9 cellular contexts compared by ENCODE assay signal in the genomic region with DNA sequence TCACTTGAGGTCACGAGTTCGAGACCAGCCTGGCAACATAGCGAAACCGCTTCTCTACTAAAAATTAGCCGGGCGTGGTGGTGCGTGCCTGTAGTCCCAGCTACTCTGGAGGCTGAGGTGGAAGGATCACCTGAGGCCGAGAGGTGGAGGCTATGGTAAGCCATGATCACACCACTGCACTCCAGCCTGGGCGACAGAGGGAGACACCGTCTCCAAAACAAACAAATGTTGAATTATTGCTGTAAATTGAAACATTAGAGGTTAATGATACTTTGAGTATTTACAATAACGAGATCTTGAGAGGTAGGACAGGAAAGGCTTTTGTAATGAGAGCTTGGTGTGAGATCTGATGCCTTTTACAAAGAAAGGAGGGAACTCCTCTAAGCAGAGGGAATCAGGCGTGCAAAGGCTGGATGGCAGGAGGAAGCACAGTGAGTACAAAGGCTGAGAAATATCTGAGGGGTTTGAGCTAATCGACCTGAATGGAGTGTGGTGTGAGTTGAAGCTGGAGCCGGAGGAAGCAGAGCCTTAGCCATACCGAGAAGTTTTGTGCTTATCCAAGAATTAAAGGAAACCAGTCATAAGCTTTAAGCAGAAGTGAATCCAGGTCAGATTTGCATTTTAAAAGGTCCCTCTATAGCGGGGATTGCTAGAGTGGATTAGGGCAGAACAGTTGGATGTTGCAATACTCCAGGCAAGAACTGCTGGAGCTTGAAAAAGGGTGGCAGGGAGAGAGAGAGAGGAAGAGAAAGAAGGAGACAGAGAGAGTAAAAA. TPM values are rescaled to one million over a fixed set of nuclear protein-coding genes. Genes with fewer than 3 reads are reported as not detected.
DNase-seq lines count a peak whose midpoint lies in the region; ATAC-seq, FAIRE-seq and TF ChIP-seq lines count a peak whose summit lies in the region.
"Had no signal": no experiment of that assay in that cellular context is flagged by ENCODE, and none has a peak within 500 bp of the region (broad histone marks: within the 10 kb centered on the region; RNA-seq: fewer than 3 reads in every experiment).

No MANE protein-coding gene starts in this region.

- peak overlapping the region; percentile 86 for H3K27ac Mint-ChIP-seq in activated T-cell treated with anti-CD3 and anti-CD28 coated beads, Interleukin-2, amount 50 U/mL, for 72 hours
- H3K27ac Mint-ChIP-seq in stimulated activated memory B cell treated with anti-CD40 and anti-IgM and Interleukin-4, amounts not matched to agents 10 μg/mL and 1 μg/mL and 100 μg/mL, for 72 hours, result peak overlapping the region; percentile 87

- H3K4me3 Mint-ChIP-seq in activated T-cell treated with anti-CD3 and anti-CD28 coated beads, Interleukin-2, amount 50 U/mL, for 72 hours, result peak overlapping the region; percentile 88 to 90
- peak overlapping the region; percentile 95 for H3K4me3 Mint-ChIP-seq in stimulated activated memory B cell treated with anti-CD40 and anti-IgM and Interleukin-4, amounts not matched to agents 10 μg/mL and 1 μg/mL and 100 μg/mL, for 72 hours

- no peak for ATAC-seq in activated T-cell treated with anti-CD3 and anti-CD28 coated beads, Interleukin-2, amount 50 U/mL, for 72 hours (replicated peaks in 1 of 2)
- peak; percentile 66 for ATAC-seq in stimulated activated memory B cell treated with anti-CD40 and anti-IgM and Interleukin-4, amounts not matched to agents 10 μg/mL and 1 μg/mL and 100 μg/mL, for 72 hours

- H3K36me3 Mint-ChIP-seq in activated T-cell treated with anti-CD3 and anti-CD28 coated beads, Interleukin-2, amount 50 U/mL, for 72 hours (ENCODE audit: insufficient read depth in 2 of 2), result peaks cover 21 to 25% of the 10 kb centered on the region in 2 donors
- peaks cover 6% of the 10 kb centered on the region for H3K36me3 Mint-ChIP-seq in stimulated activated memory B cell treated with anti-CD40 and anti-IgM and Interleukin-4, amounts not matched to agents 10 μg/mL and 1 μg/mL and 100 μg/mL, for 72 hours

- no peaks in the 10 kb centered on the region for H3K9me3 Mint-ChIP-seq in activated T-cell treated with anti-CD3 and anti-CD28 coated beads, Interleukin-2, amount 50 U/mL, for 72 hours
- no peaks in the 10 kb centered on the region for H3K9me3 Mint-ChIP-seq in stimulated activated memory B cell treated with anti-CD40 and anti-IgM and Interleukin-4, amounts not matched to agents 10 μg/mL and 1 μg/mL and 100 μg/mL, for 72 hours

- no peaks in the 10 kb centered on the region for H3K9me3 ChIP-seq in kidney (ENCODE audit: control insufficient read depth in 1 of 2, low read length in 2 of 2)

- FAIRE-seq in kidney (lab: Jason Lieb, UNC), result no peak

- peaks cover 0 to 16% of the 10 kb centered on the region in 2 donors for H3K4me1 ChIP-seq in kidney (ENCODE audit: control insufficient read depth in 1 of 2, insufficient read depth in 1 of 2, low read depth in 1 of 2, low read length in 2 of 2)

- H3K27ac ChIP-seq in kidney (ENCODE audit: low read depth in 2 of 2, low read length in 2 of 2), result peak overlapping the region; percentile 89 to 92

- intact Hi-C loops in kidney (cut with DNase I), result no loop called here

- DNase-seq in activated T-cell treated with anti-CD3 and anti-CD28 coated beads, Interleukin-2, amount 50 U/mL, for 72 hours, result no peak
- DNase-seq in activated T-cell treated with anti-CD3 and anti-CD28 coated beads for 4 hours, result no peak
- DNase-seq in NCI-H345 treated with DMSO at 0.1 percent for 48 hours (lab: John Stamatoyannopoulos, UW; ENCODE audit: unreplicated experiment), result peak; percentile 9
- peak; percentile 51 for DNase-seq in astrocyte of the hippocampus (ENCODE audit: low read depth, low spot score)
- DNase-seq in kidney, result no peak
- DNase-seq in T-helper 9 cell, result no peak
- DNase-seq in stimulated activated CD8-positive, alpha-beta memory T cell treated with anti-CD3 and anti-CD28 coated beads, Interleukin-4, amount 100 ng/mL, for 48 hours, result no peak

- H3K4me1 Mint-ChIP-seq in activated T-cell treated with anti-CD3 and anti-CD28 coated beads, Interleukin-2, amount 50 U/mL, for 72 hours (ENCODE audit: low read depth), result peaks cover 52% of the 10 kb centered on the region
- peaks cover 29% of the 10 kb centered on the region for H3K4me1 Mint-ChIP-seq in stimulated activated memory B cell treated with anti-CD40 and anti-IgM and Interleukin-4, amounts not matched to agents 10 μg/mL and 1 μg/mL and 100 μg/mL, for 72 hours

- no peaks in the 10 kb centered on the region for H3K36me3 ChIP-seq in kidney (ENCODE audit: control insufficient read depth in 1 of 2, insufficient read depth in 2 of 2, low read length in 2 of 2)

- H3K9ac ChIP-seq in kidney (ENCODE audit: low read length in 2 of 2), result peak overlapping the region; percentile 85 to 98

- no peaks in the 10 kb centered on the region for H3K27me3 Mint-ChIP-seq in activated T-cell treated with anti-CD3 and anti-CD28 coated beads, Interleukin-2, amount 50 U/mL, for 72 hours (ENCODE audit: low read depth)
- no peaks in the 10 kb centered on the region for H3K27me3 Mint-ChIP-seq in stimulated activated memory B cell treated with anti-CD40 and anti-IgM and Interleukin-4, amounts not matched to agents 10 μg/mL and 1 μg/mL and 100 μg/mL, for 72 hours

- peak overlapping the region; percentile 87 to 94 for H3K4me3 ChIP-seq in kidney (ENCODE audit: low read length in 2 of 2)

- no peak for TF ChIP-seq CTCF in kidney (IDR thresholded peaks at IDR 0.05; ENCODE audit: borderline replicate concordance, extremely low read depth, insufficient read depth)

RNA-seq across cellular contexts. Expression of a gene that starts 1.1 kb away (rescaled TPM):
- 10 to 100 TPM; 55.0 to 68.2 TPM for total RNA-seq in activated T-cell treated with anti-CD3 and anti-CD28 coated beads, Interleukin-2, amount 50 U/mL, for 72 hours
- total RNA-seq in kidney, result 17.2 TPM
- polyA plus RNA-seq in kidney (ENCODE audit: insufficient read depth, low read depth, low replicate concordance), result 15.9 TPM

RNA-seq across cellular contexts. Expression of a gene that starts 1.2 kb away (rescaled TPM):
- 100 to 1,000 TPM; 109 to 119 TPM for total RNA-seq in activated T-cell treated with anti-CD3 and anti-CD28 coated beads, Interleukin-2, amount 50 U/mL, for 72 hours
- total RNA-seq in kidney, result 1.3 TPM
- 1.3 TPM for polyA plus RNA-seq in kidney (ENCODE audit: insufficient read depth, low read depth, low replicate concordance)

RNA-seq across cellular contexts. Expression of a gene that starts 12.5 kb away (rescaled TPM):
- 1 to 10 TPM; 6.7 to 7.1 TPM for total RNA-seq in activated T-cell treated with anti-CD3 and anti-CD28 coated beads, Interleukin-2, amount 50 U/mL, for 72 hours
- total RNA-seq in kidney, result 23.0 TPM
- 20.3 TPM for polyA plus RNA-seq in kidney (ENCODE audit: insufficient read depth, low read depth, low replicate concordance)

RNA-seq across cellular contexts. Expression of a gene that starts 21.3 kb away (rescaled TPM):
- under 1 TPM; 0.28 to 0.48 TPM for total RNA-seq in activated T-cell treated with anti-CD3 and anti-CD28 coated beads, Interleukin-2, amount 50 U/mL, for 72 hours
- not detected for total RNA-seq in kidney
- not detected for polyA plus RNA-seq in kidney (ENCODE audit: insufficient read depth, low read depth, low replicate concordance)
- total RNA-seq: dermis microvascular lymphatic vessel endothelial cell had no signal

RNA-seq across cellular contexts. Expression of a gene that starts 43.3 kb away (rescaled TPM):
- total RNA-seq in activated T-cell treated with anti-CD3 and anti-CD28 coated beads, Interleukin-2, amount 50 U/mL, for 72 hours, result not detected
- 11.7 TPM for total RNA-seq in kidney
- polyA plus RNA-seq in kidney (ENCODE audit: insufficient read depth, low read depth, low replicate concordance), result 15.9 TPM

Comparison
In these comparisons a context has a peak if more than half of its experiments do, and no peak if none do; other contexts are left out.
1. DNase-seq: peak in NCI-H345 treated with DMSO at 0.1 percent for 48 hours (single experiment) and astrocyte of the hippocampus (single experiment); none in activated T-cell treated with anti-CD3 and anti-CD28 coated beads, Interleukin-2, amount 50 U/mL, for 72 hours (0 of 2), activated T-cell treated with anti-CD3 and anti-CD28 coated beads for 4 hours (single experiment), kidney (single experiment), T-helper 9 cell (single experiment) and stimulated activated CD8-positive, alpha-beta memory T cell treated with anti-CD3 and anti-CD28 coated beads, Interleukin-4, amount 100 ng/mL, for 48 hours (single experiment).
2. RNA of a gene that starts 1.2 kb away (total RNA-seq): 109 to 119 TPM in activated T-cell treated with anti-CD3 and anti-CD28 coated beads, Interleukin-2, amount 50 U/mL, for 72 hours; 1.3 TPM in kidney (single experiment); every median in the first group is over 10 times any median in the second.